8 cellular contexts compared by ENCODE assay signal in genomic region chr19:12800873-12801465, GRCh38. TPM values are rescaled to one million over a fixed set of nuclear protein-coding genes. Genes with fewer than 3 reads are reported as not detected.
DNase-seq lines count a peak whose midpoint lies in the region; ATAC-seq and TF ChIP-seq lines count a peak whose summit lies in the region.

No MANE protein-coding gene starts in this region.

- ATAC-seq in HG02642 (IDR thresholded peaks at IDR 0.05; ENCODE audit: poor library complexity, unreplicated experiment) (no peak), HG02938 (IDR thresholded peaks at IDR 0.05; ENCODE audit: unreplicated experiment) (no peak)

- H3K4me1 Mint-ChIP-seq in activated CD4-positive, alpha-beta memory T cell treated with anti-CD3 and anti-CD28 coated beads, Interleukin-2, amount 10 ng/mL, durations not matched to agents 7 days and 5 days: peaks cover 37% of the 10 kb centered on the region

- CTCF ChIA-PET in activated CD4-positive, alpha-beta memory T cell treated with anti-CD3 and anti-CD28 coated beads, Interleukin-2, amount 10 ng/mL, durations not matched to agents 7 days and 5 days (lab: Charles Lee): interaction anchor here (1.4 to 13.9 kb wide), 3 partner anchors 24 to 46 kb away, joined by 5 to 419 read pairs (median 183); no protein-coding TSS in a partner anchor

- DNase-seq in NCI-H146 (lab: John Stamatoyannopoulos, UW) (peak; percentile 65), NCI-H146 treated with DMSO at 0.1 percent for 48 hours (lab: John Stamatoyannopoulos, UW; ENCODE audit: unreplicated experiment) (no peak), fibroblast of lung (ENCODE audit: low read depth in 2 of 2) (no peak), osteoblast (ENCODE audit: insufficient read length, low spot score, missing footprints) (no peak), MV-4-11 (lab: John Stamatoyannopoulos, UW) (no peak)
- peak; percentile 34 for DNase-seq in activated CD4-positive, alpha-beta memory T cell treated with anti-CD3 and anti-CD28 coated beads, Interleukin-2, amount 10 ng/mL, durations not matched to agents 7 days and 5 days

- peak overlapping the region; percentile 79 to 87 (median 85) for H3K4me3 ChIP-seq in fibroblast of lung (replicated peaks in 1 of 4; ENCODE audit: control extremely low read depth in 1 of 4, insufficient read depth in 1 of 4, low read depth in 3 of 4, low read length in 4 of 4)
- peak overlapping the region; percentile 94 for H3K4me3 ChIP-seq in osteoblast (ENCODE audit: insufficient read depth, low read length)

- no peak for TF ChIP-seq CTCF in fibroblast of lung (conservative IDR thresholded peaks at IDR 0.05 in 1 of 2, IDR thresholded peaks at IDR 0.05 in 1 of 2; ENCODE audit: low read depth in 1 of 2, low read length in 2 of 2)
- TF ChIP-seq CTCF in osteoblast (IDR thresholded peaks at IDR 0.05; ENCODE audit: extremely low read depth, low read depth, low read length): no peak

- H3K9me3 ChIP-seq in fibroblast of lung (ENCODE audit: control insufficient read depth, insufficient read depth, low read depth, low read length) (no peaks in the 10 kb centered on the region), osteoblast (ENCODE audit: low read depth, low read length) (no peaks in the 10 kb centered on the region)

- H3K4me3 Mint-ChIP-seq in activated CD4-positive, alpha-beta memory T cell treated with anti-CD3 and anti-CD28 coated beads, Interleukin-2, amount 10 ng/mL, durations not matched to agents 7 days and 5 days: peak overlapping the region; percentile 87

- peak overlapping the region; percentile 73 for H3K9ac ChIP-seq in fibroblast of lung (ENCODE audit: insufficient read depth, low read length)

- H3K27ac ChIP-seq in fibroblast of lung (ENCODE audit: insufficient read depth, low read length) (peak overlapping the region; percentile 52), osteoblast (ENCODE audit: low read depth, low read length) (peak overlapping the region; percentile 66)

- H2AFZ ChIP-seq in fibroblast of lung (ENCODE audit: low read length): peak overlapping the region; percentile 82
- H2AFZ ChIP-seq in osteoblast (ENCODE audit: low read length): peak overlapping the region; percentile 94

- H3K79me2 ChIP-seq in fibroblast of lung (ENCODE audit: control insufficient read depth, insufficient read depth, low read length): peaks cover 3% of the 10 kb centered on the region
- H3K79me2 ChIP-seq in osteoblast (ENCODE audit: insufficient read depth, low read length): peaks cover 11% of the 10 kb centered on the region

- peak overlapping the region; percentile 99 for H3K4me2 ChIP-seq in fibroblast of lung (ENCODE audit: extremely low read depth, insufficient read depth, low read length)
- H3K4me2 ChIP-seq in osteoblast (ENCODE audit: insufficient read depth, low read length): peak overlapping the region; percentile 95

- H4K20me1 ChIP-seq in fibroblast of lung (ENCODE audit: control insufficient read depth, extremely low read depth, insufficient read depth, low read length) (no peaks in the 10 kb centered on the region), osteoblast (ENCODE audit: insufficient read depth, low read length) (peaks cover 3% of the 10 kb centered on the region)

- H3K27me3 ChIP-seq in fibroblast of lung (ENCODE audit: control insufficient read depth, insufficient read depth, low read length): no peaks in the 10 kb centered on the region
- no peaks in the 10 kb centered on the region for H3K27me3 ChIP-seq in osteoblast (ENCODE audit: insufficient read depth, low read length)

- no peaks in the 10 kb centered on the region for H3K9me3 Mint-ChIP-seq in activated CD4-positive, alpha-beta memory T cell treated with anti-CD3 and anti-CD28 coated beads, Interleukin-2, amount 10 ng/mL, durations not matched to agents 7 days and 5 days

- H3K27me3 Mint-ChIP-seq in activated CD4-positive, alpha-beta memory T cell treated with anti-CD3 and anti-CD28 coated beads, Interleukin-2, amount 10 ng/mL, durations not matched to agents 7 days and 5 days: no peaks in the 10 kb centered on the region

- POLR2A ChIA-PET in activated CD4-positive, alpha-beta memory T cell treated with anti-CD3 and anti-CD28 coated beads, Interleukin-2, amount 10 ng/mL, durations not matched to agents 7 days and 5 days (lab: Charles Lee): interaction anchor here (0.7 to 14.7 kb wide), 8 partner anchors 9 to 137 kb away, joined by 3 to 574 read pairs (median 6); partner anchors contain the start of genes CALR, HOOK2, JUNB and TRIR

- peaks cover 11% of the 10 kb centered on the region for H3K4me1 ChIP-seq in fibroblast of lung (ENCODE audit: control insufficient read depth, extremely low read depth, insufficient read depth, low read length)
- peaks cover 14% of the 10 kb centered on the region for H3K4me1 ChIP-seq in osteoblast (ENCODE audit: insufficient read depth, low read length)

- H3K36me3 ChIP-seq in fibroblast of lung (ENCODE audit: control insufficient read depth, insufficient read depth, low read length): no peaks in the 10 kb centered on the region
- H3K36me3 ChIP-seq in osteoblast (ENCODE audit: insufficient read depth, low read length): peaks cover 8% of the 10 kb centered on the region

- peak overlapping the region; percentile 64 for H3K27ac Mint-ChIP-seq in activated CD4-positive, alpha-beta memory T cell treated with anti-CD3 and anti-CD28 coated beads, Interleukin-2, amount 10 ng/mL, durations not matched to agents 7 days and 5 days

- H3K36me3 Mint-ChIP-seq in activated CD4-positive, alpha-beta memory T cell treated with anti-CD3 and anti-CD28 coated beads, Interleukin-2, amount 10 ng/mL, durations not matched to agents 7 days and 5 days (ENCODE audit: low read depth): peaks cover 25% of the 10 kb centered on the region

RNA-seq across cellular contexts. Expression of gene PRDX2, which starts 0.6 kb away (rescaled TPM):
- 100 to 1,000 TPM; 234 to 240 TPM for total RNA-seq in activated CD4-positive, alpha-beta memory T cell treated with anti-CD3 and anti-CD28 coated beads, Interleukin-2, amount 10 ng/mL, durations not matched to agents 7 days and 5 days
- total RNA-seq in fibroblast of lung (166 and 228 TPM in 2 replicates), osteoblast (155 and 156 TPM in 2 replicates)
- polyA plus RNA-seq in fibroblast of lung: 186 and 294 TPM in 2 replicates
- 216 and 316 TPM in 2 replicates for polyA plus RNA-seq in fibroblast of lung (2012)
- 512 and 667 TPM in 2 replicates for polyA minus RNA-seq in fibroblast of lung (ENCODE audit: low replicate concordance)

RNA-seq across cellular contexts. Expression of gene THSD8, which starts 0.9 kb away (rescaled TPM):
- total RNA-seq in activated CD4-positive, alpha-beta memory T cell treated with anti-CD3 and anti-CD28 coated beads, Interleukin-2, amount 10 ng/mL, durations not matched to agents 7 days and 5 days: 10 to 100 TPM; 19.2 to 25.5 TPM
- 0.51 TPM in 1 of 2 replicates, not detected in the other for total RNA-seq in fibroblast of lung
- polyA plus RNA-seq in fibroblast of lung: 2.8 TPM in 1 of 2 replicates, not detected in the other
- polyA plus RNA-seq in fibroblast of lung (2012): 6.9 and 25.0 TPM in 2 replicates
- polyA minus RNA-seq in fibroblast of lung (ENCODE audit: low replicate concordance): 4.7 and 18.1 TPM in 2 replicates
- 0.29 TPM in 1 of 2 replicates, not detected in the other for total RNA-seq in osteoblast

RNA-seq across cellular contexts. Expression of gene RNASEH2A, which starts 5.4 kb away (rescaled TPM):
- 10 to 100 TPM; 34.8 to 38.4 TPM for total RNA-seq in activated CD4-positive, alpha-beta memory T cell treated with anti-CD3 and anti-CD28 coated beads, Interleukin-2, amount 10 ng/mL, durations not matched to agents 7 days and 5 days
- total RNA-seq in fibroblast of lung (3.1 and 8.9 TPM in 2 replicates), osteoblast (7.6 and 8.3 TPM in 2 replicates)
- polyA plus RNA-seq in fibroblast of lung: 14.3 and 51.3 TPM in 2 replicates
- polyA plus RNA-seq in fibroblast of lung (2012): 9.5 and 31.1 TPM in 2 replicates
- 3.1 and 26.3 TPM in 2 replicates for polyA minus RNA-seq in fibroblast of lung (ENCODE audit: low replicate concordance)

RNA-seq across cellular contexts. Expression of gene JUNB, which starts 9.7 kb away (rescaled TPM):
- 100 to 1,000 TPM; 197 TPM for total RNA-seq in activated CD4-positive, alpha-beta memory T cell treated with anti-CD3 and anti-CD28 coated beads, Interleukin-2, amount 10 ng/mL, durations not matched to agents 7 days and 5 days
- total RNA-seq in fibroblast of lung (108 and 118 TPM in 2 replicates), osteoblast (85.5 and 93.0 TPM in 2 replicates)
- polyA plus RNA-seq in fibroblast of lung: 20.2 and 93.3 TPM in 2 replicates
- 42.3 and 166 TPM in 2 replicates for polyA plus RNA-seq in fibroblast of lung (2012)
- 11.2 and 12.8 TPM in 2 replicates for polyA minus RNA-seq in fibroblast of lung (ENCODE audit: low replicate concordance)

RNA-seq across cellular contexts. Expression of gene HOOK2, which starts 25.6 kb away (rescaled TPM):
- total RNA-seq in activated CD4-positive, alpha-beta memory T cell treated with anti-CD3 and anti-CD28 coated beads, Interleukin-2, amount 10 ng/mL, durations not matched to agents 7 days and 5 days: 10 to 100 TPM; 17.0 to 17.8 TPM
- total RNA-seq in fibroblast of lung: 16.4 and 26.6 TPM in 2 replicates
- polyA plus RNA-seq in fibroblast of lung: 6.6 TPM in 2 replicates
- polyA plus RNA-seq in fibroblast of lung (2012): 9.9 and 10.9 TPM in 2 replicates
- polyA minus RNA-seq in fibroblast of lung (ENCODE audit: low replicate concordance): 4.9 and 6.9 TPM in 2 replicates
- 16.8 and 21.7 TPM in 2 replicates for total RNA-seq in osteoblast

Comparison
In these comparisons a context has a peak if more than half of its experiments do, and no peak if none do; other contexts are left out.
1. DNase-seq: peak in NCI-H146 (single experiment) and activated CD4-positive, alpha-beta memory T cell treated with anti-CD3 and anti-CD28 coated beads, Interleukin-2, amount 10 ng/mL, durations not matched to agents 7 days and 5 days (single experiment); none in NCI-H146 treated with DMSO at 0.1 percent for 48 hours (single experiment), fibroblast of lung (0 of 2), osteoblast (single experiment) and MV-4-11 (single experiment).
2. RNA of gene THSD8, which starts 0.9 kb away (total RNA-seq): 19.2 to 25.5 TPM in activated CD4-positive, alpha-beta memory T cell treated with anti-CD3 and anti-CD28 coated beads, Interleukin-2, amount 10 ng/mL, durations not matched to agents 7 days and 5 days; 0.51 TPM in fibroblast of lung and 0.29 TPM in osteoblast; every median in the first group is over 10 times any median in the second.